Comparison of ENCODE assay signal across 8 cellular contexts in genomic region chr6:30489081-30490030, GRCh38. TPM values are rescaled to one million over a fixed set of nuclear protein-coding genes. Genes with fewer than 3 reads are reported as not detected.
A peak's percentile ranks its signal among the peaks of the same experiment; 100 is the strongest.
DNase-seq lines count a peak whose midpoint lies in the region; ATAC-seq, FAIRE-seq and TF ChIP-seq lines count a peak whose summit lies in the region.

Gene HLA-E, plus strand, starts transcription at chr6:30489509. Its CDS starts 23 bp downstream, at chr6:30489532.

- H3K36me3 ChIP-seq in A673 (ENCODE audit: insufficient read depth, low read length, poor library complexity, severe bottlenecking): peaks cover 13% of the 10 kb centered on the region

- intact Hi-C loops in A673 (cut with micrococcal nuclease; ENCODE audit: unreplicated experiment): loop anchor here (1.0 to 10.0 kb wide), 2 partner anchors 27 to 185 kb away; partner anchors contain the start of gene DHX16

- ATAC-seq in GM18861 (IDR thresholded peaks at IDR 0.05; ENCODE audit: unreplicated experiment): peak; percentile 89
- ATAC-seq in HG03097 (IDR thresholded peaks at IDR 0.05; ENCODE audit: low FRiP score, unreplicated experiment): peak; percentile 81
- peak; percentile 77 for ATAC-seq in central memory CD8-positive, alpha-beta T cell (replicated peaks; ENCODE audit: extremely low read depth, poor library complexity, severe bottlenecking)

- no peaks in the 10 kb centered on the region for H3K27me3 Mint-ChIP-seq in central memory CD8-positive, alpha-beta T cell

- peak within 1 kb of the TSS; percentile 99 for H3K27ac Mint-ChIP-seq in central memory CD8-positive, alpha-beta T cell (ENCODE audit: low read depth)

- CTCF ChIA-PET in A673 (lab: Charles Lee): no interaction called here

- peaks cover 50% of the 10 kb centered on the region for H3K4me1 Mint-ChIP-seq in central memory CD8-positive, alpha-beta T cell

- H3K27me3 ChIP-seq in A673 (replicated peaks; ENCODE audit: insufficient read depth, low read depth, low read length, poor library complexity): no peaks in the 10 kb centered on the region

- peak within 1 kb of the TSS; percentile 99 for H3K4me3 Mint-ChIP-seq in central memory CD8-positive, alpha-beta T cell

- peak within 1 kb of the TSS; percentile 83 for H3K4me3 ChIP-seq in A673 (ENCODE audit: low read depth, low read length, poor library complexity, severe bottlenecking)

- no peak for TF ChIP-seq CTCF in A673 (conservative IDR thresholded peaks at IDR 0.05; ENCODE audit: low read depth, low read length)

- peak; percentile 99 for DNase-seq in A673 (ENCODE audit: low spot score)
- DNase-seq in NCI-H2227 (lab: John Stamatoyannopoulos, UW; ENCODE audit: unreplicated experiment): peak; percentile 91
- DNase-seq in activated CD4-positive, CD25-positive, alpha-beta regulatory T cell treated with anti-CD3 and anti-CD28 coated beads, Interleukin-2, amount 50 U/mL, for 16 hours (ENCODE audit: low read depth, low spot score): peak; percentile 85
- peak; percentile 71 to 92 for DNase-seq in central memory CD8-positive, alpha-beta T cell (ENCODE audit: low spot score in 2 of 2)
- peak; percentile 78 for DNase-seq in stimulated activated CD4-positive, alpha-beta T cell treated with anti-CD3 and anti-CD28 coated beads, Interleukin-12 subunit alpha, Interleukin-12 subunit beta, amount 100 ng/mL, for 4 hours

- H3K27ac ChIP-seq in A673 (ENCODE audit: low read depth, low read length, poor library complexity, severe bottlenecking): peak within 1 kb of the TSS; percentile 81

- POLR2A ChIA-PET in A673 (lab: Charles Lee; ENCODE audit: low non-redundant PET): no interaction called here

- peak; percentile 97 for FAIRE-seq in islet of Langerhans (lab: Jason Lieb, UNC)

- H3K36me3 Mint-ChIP-seq in central memory CD8-positive, alpha-beta T cell (ENCODE audit: insufficient read depth): peaks cover 59% of the 10 kb centered on the region

- no peaks in the 10 kb centered on the region for H3K9me3 Mint-ChIP-seq in central memory CD8-positive, alpha-beta T cell

- peaks cover 8% of the 10 kb centered on the region for H3K4me1 ChIP-seq in A673 (ENCODE audit: insufficient read depth, low read length, poor library complexity, severe bottlenecking)

- BruUV-seq in A673 (replicated peaks; lab: Mats Ljungman, UMichigan): no TSS peak

- H3K9me3 ChIP-seq in A673 (ENCODE audit: low read depth, low read length, poor library complexity, severe bottlenecking): no peaks in the 10 kb centered on the region

RNA-seq across cellular contexts. Expression of gene HLA-E, which starts in this region (rescaled TPM):
- total RNA-seq in A673 (2021): 36.9 and 41.1 TPM in 2 replicates

Comparison
In these comparisons a context has a peak if more than half of its experiments do, and no peak if none do; other contexts are left out.
1. Peak in every context shown above with its lines: DNase-seq, ATAC-seq, H3K4me3 ChIP-seq and H3K27ac ChIP-seq.